31 cellular contexts compared by ENCODE assay signal in genomic region chr14:76252471-76252870, GRCh38.
DNase-seq lines count a peak whose midpoint lies in the region; ATAC-seq, FAIRE-seq and TF ChIP-seq lines count a peak whose summit lies in the region.
"Had no signal": no experiment of that assay in that cellular context is flagged by ENCODE, and none has a peak within 500 bp of the region (broad histone marks: within the 10 kb centered on the region; RNA-seq: fewer than 3 reads in every experiment).

No MANE protein-coding gene starts in this region.

- POLR2A ChIA-PET in GM12878 (lab: Charles Lee) (no interaction called here), K562 (lab: Yijun Ruan, JAX) (no interaction called here), OCI-LY7 (lab: Charles Lee) (no interaction called here)

- RAD21 ChIA-PET in GM12878 (lab: Charles Lee; ENCODE audit: unreplicated experiment), result no interaction called here

- H3K4me2 ChIP-seq in GM12878 (ENCODE audit: control insufficient read depth, insufficient read depth) (no peak overlapping the region), K562 (ENCODE audit: insufficient read depth, low read length) (no peak overlapping the region), OCI-LY7 (ENCODE audit: low read length) (no peak overlapping the region)
- H3K4me2 ChIP-seq: A549; BLaER1; BLaER1 treated with 17β-estradiol and CSF1 and Interleukin-3, amounts not matched to agents 10 nM and 100 nM had no signal

- TF ChIP-seq CTCF in GM12878 (IDR thresholded peaks at IDR 0.05 in 2 of 3, conservative IDR thresholded peaks at IDR 0.05 in 1 of 3; ENCODE audit: control insufficient read depth in 2 of 3, extremely low read depth in 1 of 3, insufficient read depth in 1 of 3, low read depth in 3 of 3, low read length in 3 of 3) (no peak), K562 (IDR thresholded peaks at IDR 0.05 in 2 of 3, conservative IDR thresholded peaks at IDR 0.05 in 1 of 3; ENCODE audit: insufficient read depth in 2 of 3, low read depth in 1 of 3, low read length in 3 of 3) (no peak), esophagus muscularis mucosa (IDR thresholded peaks at IDR 0.05) (no peak), OCI-LY7 (conservative IDR thresholded peaks at IDR 0.05; ENCODE audit: low read length) (no peak)

- CTCF ChIA-PET in GM12878 (lab: Yijun Ruan, JAX), result no interaction called here
- CTCF ChIA-PET in K562 (lab: Yijun Ruan, JAX; ENCODE audit: low intra/inter-chr PET ratio), result no interaction called here
- CTCF ChIA-PET in OCI-LY7 (lab: Charles Lee; ENCODE audit: unreplicated experiment), result no interaction called here

- H3K9me3 ChIP-seq in GM12878 (replicated peaks; ENCODE audit: control insufficient read depth, insufficient read depth, low read length) (no peaks in the 10 kb centered on the region), K562 (replicated peaks; ENCODE audit: control insufficient read depth, insufficient read depth, low read depth, low read length) (no peaks in the 10 kb centered on the region), esophagus muscularis mucosa (no peaks in the 10 kb centered on the region), OCI-LY7 (ENCODE audit: low read length) (no peaks in the 10 kb centered on the region)
- H3K9me3 ChIP-seq: A549; BE2C; BLaER1; BLaER1 treated with 17β-estradiol and CSF1 and Interleukin-3, amounts not matched to agents 10 nM and 100 nM; Caco-2 had no signal

- TF ChIP-seq POLR2A in GM12878 (IDR thresholded peaks at IDR 0.05; ENCODE audit: low read depth, low read length) (no peak), K562 (conservative IDR thresholded peaks at IDR 0.05) (no peak), esophagus muscularis mucosa (IDR thresholded peaks at IDR 0.05; ENCODE audit: low read depth) (no peak)

- H3K9ac ChIP-seq in GM12878 (ENCODE audit: control insufficient read depth, insufficient read depth, low read length) (no peak overlapping the region), K562 (ENCODE audit: insufficient read depth in 1 of 2, low read depth in 2 of 2, low read length in 2 of 2) (no peak overlapping the region)
- H3K9ac ChIP-seq: BLaER1; BLaER1 treated with 17β-estradiol and CSF1 and Interleukin-3, amounts not matched to agents 10 nM and 100 nM had no signal

- no peak overlapping the region for H2AFZ ChIP-seq in GM12878 (ENCODE audit: control insufficient read depth, low read depth, low read length)
- H2AFZ ChIP-seq in K562 (ENCODE audit: low read depth, low read length), result no peak overlapping the region
- no peak overlapping the region for H2AFZ ChIP-seq in OCI-LY7 (ENCODE audit: low read length)

- no peaks in the 10 kb centered on the region for H3K79me2 ChIP-seq in GM12878 (ENCODE audit: control insufficient read depth, insufficient read depth, low read length)
- peaks cover under 1% of the 10 kb centered on the region; the same call in 1 of the 3 replicates for H3K79me2 ChIP-seq in K562 (ENCODE audit: control insufficient read depth, insufficient read depth, low read length)
- no peaks in the 10 kb centered on the region for H3K79me2 ChIP-seq in OCI-LY7 (ENCODE audit: insufficient read depth, low read depth, low read length)

- TF ChIP-seq EP300 in GM12878 (IDR thresholded peaks at IDR 0.05; ENCODE audit: borderline replicate concordance in 1 of 2, control insufficient read depth in 1 of 2, low read depth in 2 of 2, low read length in 2 of 2), result no peak
- TF ChIP-seq EP300 in K562 (IDR thresholded peaks at IDR 0.05; ENCODE audit: low read length), result no peak
- TF ChIP-seq EP300 in esophagus muscularis mucosa (IDR thresholded peaks at IDR 0.05), result no peak

- BruUV-seq in GM12878 (replicated peaks; lab: Mats Ljungman, UMichigan), result no TSS peak
- no TSS peak for BruUV-seq in K562 (replicated peaks; lab: Mats Ljungman, UMichigan)
- no TSS peak for BruUV-seq in OCI-LY7 (replicated peaks; lab: Mats Ljungman, UMichigan)

- no peak for FAIRE-seq in GM12878 (lab: Jason Lieb, UNC)
- no peak for FAIRE-seq in K562 (lab: Jason Lieb, UNC)
- FAIRE-seq: A204.1, A549, D721Med had no signal

- ATAC-seq in GM12878 (no peak), K562 (no peak)
- ATAC-seq: A549; CD8-positive, alpha-beta T cell had no signal

- H3K9me1 ChIP-seq in K562 (ENCODE audit: control insufficient read depth, insufficient read depth, low read length), result no peaks in the 10 kb centered on the region

- H3K27me3 ChIP-seq in GM12878 (replicated peaks in 1 of 2; ENCODE audit: control insufficient read depth in 2 of 2, insufficient read depth in 2 of 2, low read length in 1 of 2) (no peaks in the 10 kb centered on the region), K562 (ENCODE audit: control insufficient read depth in 2 of 2, insufficient read depth in 2 of 2, low read length in 2 of 2) (no peaks in the 10 kb centered on the region), esophagus muscularis mucosa (no peaks in the 10 kb centered on the region)
- H3K27me3 ChIP-seq: BLaER1; BLaER1 treated with 17β-estradiol and CSF1 and Interleukin-3, amounts not matched to agents 10 nM and 100 nM had no signal

- H3K4me1 ChIP-seq in GM12878 (ENCODE audit: control insufficient read depth, insufficient read depth, low read length) (no peaks in the 10 kb centered on the region), K562 (replicated peaks in 1 of 2; ENCODE audit: control insufficient read depth in 2 of 2, insufficient read depth in 2 of 2, low read length in 2 of 2) (peaks cover 7 to 18% of the 10 kb centered on the region in 2 experiments; a peak in 4 of 5 replicates), esophagus muscularis mucosa (no peaks in the 10 kb centered on the region), OCI-LY7 (ENCODE audit: insufficient read depth, low read length, poor library complexity, severe bottlenecking) (no peaks in the 10 kb centered on the region)
- H3K4me1 ChIP-seq: A549, BE2C, Caco-2 had no signal

- H3K27ac ChIP-seq in GM12878 (ENCODE audit: control insufficient read depth, insufficient read depth) (no peak overlapping the region), K562 (ENCODE audit: extremely low read depth, low read depth, low read length) (no peak overlapping the region), esophagus muscularis mucosa (replicated peaks in 1 of 4) (no peak overlapping the region), OCI-LY7 (ENCODE audit: low read depth, low read length, poor library complexity, severe bottlenecking) (no peak overlapping the region)
- H3K27ac ChIP-seq: 22Rv1; A549; BLaER1; BLaER1 treated with 17β-estradiol and CSF1 and Interleukin-3, amounts not matched to agents 10 nM and 100 nM; C4-2B had no signal

- in situ Hi-C loops in GM12878 (cut with MboI) (no loop called here), K562 (cut with MboI) (no loop called here)

- 82% methylated on average over 3 of the region's 3 CpGs for WGBS in GM12878 (ENCODE audit: insufficient coverage, insufficient replicate concordance, low lambda C conversion rate, missing lambda C conversion rate)
- 81% methylated on average over 3 of the region's 3 CpGs for WGBS in K562 (ENCODE audit: insufficient coverage, low coverage, missing lambda C conversion rate)
- WGBS in esophagus muscularis mucosa, result 84% methylated on average over 3 of the region's 3 CpGs

- SMC1A ChIA-PET in GM12878 (lab: Charles Lee; ENCODE audit: uncharacterized antibody, unreplicated experiment), result no interaction called here

- H3K4me3 ChIP-seq in GM12878 (no peak overlapping the region), K562 (no peak overlapping the region), esophagus muscularis mucosa (no peak overlapping the region), OCI-LY7 (ENCODE audit: low read depth, low read length, poor library complexity, severe bottlenecking) (no peak overlapping the region)
- H3K4me3 ChIP-seq: A549; BLaER1; BLaER1 treated with 17β-estradiol and CSF1 and Interleukin-3, amounts not matched to agents 10 nM and 100 nM had no signal

- no peaks in the 10 kb centered on the region for H3K9me2 ChIP-seq in OCI-LY7 (ENCODE audit: insufficient read depth, low read length)

- H3K36me3 ChIP-seq in GM12878 (ENCODE audit: control insufficient read depth in 2 of 2, insufficient read depth in 2 of 2, low read length in 1 of 2), result no peaks in the 10 kb centered on the region
- no peaks in the 10 kb centered on the region for H3K36me3 ChIP-seq in K562 (ENCODE audit: control insufficient read depth, insufficient read depth, low read length)
- no peaks in the 10 kb centered on the region for H3K36me3 ChIP-seq in esophagus muscularis mucosa
- H3K36me3 ChIP-seq in OCI-LY7 (ENCODE audit: insufficient read depth, low read length), result no peaks in the 10 kb centered on the region
- H3K36me3 ChIP-seq: BE2C; BLaER1; BLaER1 treated with 17β-estradiol and CSF1 and Interleukin-3, amounts not matched to agents 10 nM and 100 nM had no signal

- no peaks in the 10 kb centered on the region for H4K20me1 ChIP-seq in GM12878 (ENCODE audit: control insufficient read depth, insufficient read depth)
- H4K20me1 ChIP-seq in K562 (replicated peaks; ENCODE audit: control insufficient read depth, insufficient read depth, low read length), result no peaks in the 10 kb centered on the region
- no peaks in the 10 kb centered on the region for H4K20me1 ChIP-seq in OCI-LY7 (ENCODE audit: insufficient read depth, low read length)
- H4K20me1 ChIP-seq: BLaER1; BLaER1 treated with 17β-estradiol and CSF1 and Interleukin-3, amounts not matched to agents 10 nM and 100 nM had no signal

- intact Hi-C loops in GM12878 (cut with micrococcal nuclease; ENCODE audit: unreplicated experiment), result no loop called here
- intact Hi-C loops in K562 (cut with micrococcal nuclease), result no loop called here
- intact Hi-C loops in esophagus muscularis mucosa (cut with DNase I), result no loop called here
- intact Hi-C loops in OCI-LY7 (cut with micrococcal nuclease; ENCODE audit: unreplicated experiment), result no loop called here

- TF ChIP-seq RAD21 in GM12878 (IDR thresholded peaks at IDR 0.05; ENCODE audit: insufficient read depth, low read depth, low read length) (no peak), K562 (CRISPR knock-in tag; conservative IDR thresholded peaks at IDR 0.05 in 1 of 2, IDR thresholded peaks at IDR 0.05 in 1 of 2) (no peak)

- DNase-seq in GM12878 (ENCODE audit: low read depth, low spot score), result no peak
- no peak for DNase-seq in K562 (ENCODE audit: extremely low read depth in 1 of 4, low spot score in 3 of 4)
- DNase-seq in esophagus muscularis mucosa (ENCODE audit: extremely low spot score), result no peak
- DNase-seq in OCI-LY7 (ENCODE audit: low spot score), result no peak
- DNase-seq: 8988T; ACHN; AML-193; BE2C; C1 segment of cervical spinal cord; Caco-2; Calu3; CD4-positive, alpha-beta memory T cell; CD4-positive, alpha-beta T cell; CD4-positive, CD25-positive, alpha-beta regulatory T cell; CD8-positive, alpha-beta memory T cell; CD8-positive, alpha-beta T cell; COR-L47; DMS 273 treated with DMSO at 0.1 percent for 48 hours; DMS153; DMS53; DMS79; DMS79 treated with DMSO at 0.1 percent for 48 hours; DND-41; EL had no signal

TF ChIP-seq in GM12878, 131 proteins besides CTCF, POLR2A, EP300 and RAD21 (continues in another document):
- TF ChIP-seq ZNF274 (IDR thresholded peaks at IDR 0.05; ENCODE audit: insufficient read depth, insufficient read length), result no peak

TF ChIP-seq in K562, 482 proteins besides CTCF, POLR2A, EP300 and RAD21 (continues in another document):
- TF ChIP-seq YY1 (IDR thresholded peaks at IDR 0.05; ENCODE audit: borderline replicate concordance in 1 of 3, control insufficient read depth in 1 of 3, extremely low read depth in 1 of 3, insufficient read depth in 3 of 3, insufficient read length in 1 of 3, insufficient replicate concordance in 2 of 3, low read depth in 1 of 3, low read length in 2 of 3) (no peak), ILK (tag; IDR thresholded peaks at IDR 0.05; ENCODE audit: borderline replicate concordance, low read depth) (no peak)

Comparison
In these comparisons a context has a peak if more than half of its experiments do, and no peak if none do; other contexts are left out.
1. Of the 99 proteins assayed by ChIP-seq in both K562 and GM12878: peak only in K562: none; only in GM12878: none; in both: ZBTB40; in neither: 98.